18 cellular contexts compared by ENCODE assay signal in genomic region chr1:85888961-85889360, GRCh38.
DNase-seq lines count a peak whose midpoint lies in the region; ATAC-seq, FAIRE-seq and TF ChIP-seq lines count a peak whose summit lies in the region.
"Had no signal": no experiment of that assay in that cellular context is flagged by ENCODE, and none has a peak within 500 bp of the region (broad histone marks: within the 10 kb centered on the region; RNA-seq: fewer than 3 reads in every experiment).

No MANE protein-coding gene starts in this region.

- DNase-seq in A549 (ENCODE audit: low read depth in 1 of 2, low spot score in 1 of 2) (no peak), AG10803 (ENCODE audit: low read depth) (peak; percentile 46), epithelial cell of esophagus (ENCODE audit: low read depth) (peak; percentile 3), fibroblast of pulmonary artery (ENCODE audit: low read depth) (peak; percentile 22), coronary artery (ENCODE audit: low spot score) (no peak), hepatocyte (ENCODE audit: low spot score) (no peak)
- no peak for DNase-seq in activated CD4-positive, CD25-positive, alpha-beta regulatory T cell (lab: John Stamatoyannopoulos, UW)
- DNase-seq: CD4-positive, alpha-beta memory T cell; DMS153; DMS79 treated with DMSO at 0.1 percent for 48 hours; GF-D8; GOT3; H7; HFFc6 had no signal

- no peaks in the 10 kb centered on the region for H3K27me3 ChIP-seq in hepatocyte
- H3K27me3 ChIP-seq: BLaER1 had no signal

- TF ChIP-seq POLR2A in A549 (IDR thresholded peaks at IDR 0.05; ENCODE audit: low read length), result no peak

- TF ChIP-seq EP300 in A549 (IDR thresholded peaks at IDR 0.05), result no peak

- H3K4me1 ChIP-seq in A549 (no peaks in the 10 kb centered on the region), hepatocyte (ENCODE audit: insufficient read depth) (no peaks in the 10 kb centered on the region)
- H3K4me1 ChIP-seq: BLaER1 had no signal

- ATAC-seq in A549 (no peak), GM18873 (IDR thresholded peaks at IDR 0.05; ENCODE audit: low FRiP score, unreplicated experiment) (no peak)
- ATAC-seq: HCT116 had no signal

- FAIRE-seq in A549 (lab: Jason Lieb, UNC), result no peak
- FAIRE-seq: A204.1 had no signal

- H3K79me2 ChIP-seq in hepatocyte, result no peaks in the 10 kb centered on the region

- no peak overlapping the region for H2AFZ ChIP-seq in hepatocyte

- no peaks in the 10 kb centered on the region for H3K36me3 ChIP-seq in hepatocyte (replicated peaks; ENCODE audit: insufficient read depth, low read depth)
- H3K36me3 ChIP-seq: BLaER1 had no signal

- H3K4me2 ChIP-seq in A549 (no peak overlapping the region), hepatocyte (no peak overlapping the region)
- H3K4me2 ChIP-seq: BLaER1 had no signal

- H4K20me1 ChIP-seq in hepatocyte (ENCODE audit: insufficient read depth, poor library complexity, severe bottlenecking), result no peaks in the 10 kb centered on the region
- H4K20me1 ChIP-seq: BLaER1 had no signal

- no peaks in the 10 kb centered on the region for H3K9me2 ChIP-seq in hepatocyte (replicated peaks; ENCODE audit: insufficient read depth)

- H3K4me3 ChIP-seq in A549 (no peak overlapping the region), AG10803 (ENCODE audit: low read length) (no peak overlapping the region), epithelial cell of esophagus (ENCODE audit: low read length) (no peak overlapping the region), fibroblast of pulmonary artery (replicated peaks; ENCODE audit: low read depth, low read length) (no peak overlapping the region), coronary artery (no peak overlapping the region), hepatocyte (no peak overlapping the region)
- H3K4me3 ChIP-seq: BLaER1 had no signal

- TF ChIP-seq RAD21 in A549 (conservative IDR thresholded peaks at IDR 0.05 in 1 of 2, IDR thresholded peaks at IDR 0.05 in 1 of 2), result no peak

- no peak for TF ChIP-seq CTCF in A549 (IDR thresholded peaks at IDR 0.05)
- TF ChIP-seq CTCF in AG10803 (conservative IDR thresholded peaks at IDR 0.05; ENCODE audit: low read length), result no peak
- TF ChIP-seq CTCF in epithelial cell of esophagus (IDR thresholded peaks at IDR 0.05; ENCODE audit: insufficient read depth, low read depth, low read length, missing control alignments), result no peak
- TF ChIP-seq CTCF in fibroblast of pulmonary artery (IDR thresholded peaks at IDR 0.05; ENCODE audit: low read length, missing control alignments), result no peak
- no peak for TF ChIP-seq CTCF in coronary artery (IDR thresholded peaks at IDR 0.05)
- no peak for TF ChIP-seq CTCF in hepatocyte (IDR thresholded peaks at IDR 0.05; ENCODE audit: poor library complexity)

- H3K27ac ChIP-seq in A549 (no peak overlapping the region), coronary artery (no peak overlapping the region), hepatocyte (no peak overlapping the region)
- H3K27ac ChIP-seq: BLaER1 had no signal

- H3K9me3 ChIP-seq in A549, result no peaks in the 10 kb centered on the region
- no peaks in the 10 kb centered on the region for H3K9me3 ChIP-seq in hepatocyte (ENCODE audit: low read depth)
- H3K9me3 ChIP-seq: BLaER1 had no signal

- CTCF ChIA-PET in A549 (lab: Yijun Ruan, JAX), result no interaction called here

- POLR2A ChIA-PET in A549 (lab: Yijun Ruan, JAX), result no interaction called here

- 91% methylated on average over 3 of the region's 3 CpGs for WGBS in A549 (ENCODE audit: missing lambda C conversion rate)
- WGBS in hepatocyte (ENCODE audit: low lambda C conversion rate, missing lambda C conversion rate), result 82% methylated on average over 3 of the region's 3 CpGs

TF ChIP-seq in A549, 52 proteins besides CTCF, POLR2A, EP300 and RAD21:
- TF ChIP-seq MAFK (IDR thresholded peaks at IDR 0.05; ENCODE audit: partially characterized antibody), result peak; percentile 12
- TF ChIP-seq, protein P1, sequence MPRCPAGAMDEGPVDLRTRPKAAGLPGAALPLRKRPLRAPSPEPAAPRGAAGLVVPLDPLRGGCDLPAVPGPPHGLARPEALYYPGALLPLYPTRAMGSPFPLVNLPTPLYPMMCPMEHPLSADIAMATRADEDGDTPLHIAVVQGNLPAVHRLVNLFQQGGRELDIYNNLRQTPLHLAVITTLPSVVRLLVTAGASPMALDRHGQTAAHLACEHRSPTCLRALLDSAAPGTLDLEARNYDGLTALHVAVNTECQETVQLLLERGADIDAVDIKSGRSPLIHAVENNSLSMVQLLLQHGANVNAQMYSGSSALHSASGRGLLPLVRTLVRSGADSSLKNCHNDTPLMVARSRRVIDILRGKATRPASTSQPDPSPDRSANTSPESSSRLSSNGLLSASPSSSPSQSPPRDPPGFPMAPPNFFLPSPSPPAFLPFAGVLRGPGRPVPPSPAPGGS (IDR thresholded peaks at IDR 0.05), result no peak

Comparison
In these comparisons a context has a peak if more than half of its experiments do, and no peak if none do; other contexts are left out.
1. DNase-seq: peak in AG10803 (single experiment), epithelial cell of esophagus (single experiment) and fibroblast of pulmonary artery (single experiment); none in A549 (0 of 2), coronary artery (single experiment), activated CD4-positive, CD25-positive, alpha-beta regulatory T cell (0 of 4) and hepatocyte (single experiment).